In genomic region chr6:138162104-138162946, GRCh38 we compare ENCODE assay signal across 8 cellular contexts. TPM values are rescaled to one million over a fixed set of nuclear protein-coding genes. Genes with fewer than 3 reads are reported as not detected.
DNase-seq lines count a peak whose midpoint lies in the region; ATAC-seq and TF ChIP-seq lines count a peak whose summit lies in the region.

No MANE protein-coding gene starts in this region.

- no peaks in the 10 kb centered on the region for H3K9me2 ChIP-seq in hepatocyte (replicated peaks; ENCODE audit: insufficient read depth)

- TF ChIP-seq POLR2A in NB4 (IDR thresholded peaks at IDR 0.05; ENCODE audit: extremely low read depth, insufficient read length) = no peak

- H3K27ac Mint-ChIP-seq in activated naive CD8-positive, alpha-beta T cell treated with anti-CD3 and anti-CD28 coated beads, Interleukin-2, amount 10 ng/mL, durations not matched to agents 7 days and 5 days = no peak overlapping the region

- no peaks in the 10 kb centered on the region for H3K36me3 Mint-ChIP-seq in activated naive CD8-positive, alpha-beta T cell treated with anti-CD3 and anti-CD28 coated beads, Interleukin-2, amount 10 ng/mL, durations not matched to agents 7 days and 5 days

- H3K27me3 ChIP-seq in hepatocyte = peaks cover 42% of the 10 kb centered on the region
- peaks cover 10% of the 10 kb centered on the region for H3K27me3 ChIP-seq in rectal smooth muscle tissue (ENCODE audit: control insufficient read depth, insufficient read depth, low read length)

- no peaks in the 10 kb centered on the region for H3K4me1 ChIP-seq in hepatocyte (ENCODE audit: insufficient read depth)
- peaks cover 2% of the 10 kb centered on the region for H3K4me1 ChIP-seq in rectal smooth muscle tissue (ENCODE audit: control insufficient read depth, insufficient read depth, low read length)

- WGBS in hepatocyte (ENCODE audit: low lambda C conversion rate, missing lambda C conversion rate) = 2% methylated on average over 51 of the region's 53 CpGs

- POLR2A ChIA-PET in activated naive CD8-positive, alpha-beta T cell treated with anti-CD3 and anti-CD28 coated beads, Interleukin-2, amount 10 ng/mL, durations not matched to agents 7 days and 5 days (lab: Charles Lee) = no interaction called here

- peaks cover 61% of the 10 kb centered on the region for H3K27me3 Mint-ChIP-seq in activated naive CD8-positive, alpha-beta T cell treated with anti-CD3 and anti-CD28 coated beads, Interleukin-2, amount 10 ng/mL, durations not matched to agents 7 days and 5 days

- peak overlapping the region; percentile 97 for H3K4me2 ChIP-seq in hepatocyte

- peak overlapping the region; percentile 43 for H3K9ac ChIP-seq in rectal smooth muscle tissue (ENCODE audit: low read length)

- peak; percentile 35 for ATAC-seq in GM21786 (IDR thresholded peaks at IDR 0.05; ENCODE audit: unreplicated experiment)
- ATAC-seq in activated naive CD8-positive, alpha-beta T cell treated with anti-CD3 and anti-CD28 coated beads, Interleukin-2, amount 10 ng/mL, durations not matched to agents 7 days and 5 days (ENCODE audit: low read depth) = no peak

- peaks cover 10% of the 10 kb centered on the region for H3K4me1 Mint-ChIP-seq in activated naive CD8-positive, alpha-beta T cell treated with anti-CD3 and anti-CD28 coated beads, Interleukin-2, amount 10 ng/mL, durations not matched to agents 7 days and 5 days

- no peaks in the 10 kb centered on the region for H3K9me3 Mint-ChIP-seq in activated naive CD8-positive, alpha-beta T cell treated with anti-CD3 and anti-CD28 coated beads, Interleukin-2, amount 10 ng/mL, durations not matched to agents 7 days and 5 days

- H2AFZ ChIP-seq in hepatocyte = peak overlapping the region; percentile 69

- H3K27ac ChIP-seq in hepatocyte (peak overlapping the region; percentile 66), rectal smooth muscle tissue (ENCODE audit: low read depth, low read length) (no peak overlapping the region)

- no peak for TF ChIP-seq CTCF in NB4 (IDR thresholded peaks at IDR 0.05; ENCODE audit: low read depth, low read length)
- peak; percentile 2 for TF ChIP-seq CTCF in hepatocyte (IDR thresholded peaks at IDR 0.05; ENCODE audit: poor library complexity)

- H3K4me3 Mint-ChIP-seq in activated naive CD8-positive, alpha-beta T cell treated with anti-CD3 and anti-CD28 coated beads, Interleukin-2, amount 10 ng/mL, durations not matched to agents 7 days and 5 days = peak overlapping the region; percentile 78

- no peaks in the 10 kb centered on the region for H3K9me3 ChIP-seq in hepatocyte (ENCODE audit: low read depth)

- no peaks in the 10 kb centered on the region for H3K36me3 ChIP-seq in hepatocyte (replicated peaks; ENCODE audit: insufficient read depth, low read depth)
- no peaks in the 10 kb centered on the region for H3K36me3 ChIP-seq in rectal smooth muscle tissue (ENCODE audit: control insufficient read depth, insufficient read depth, low read length)

- DNase-seq in Daoy (ENCODE audit: low read depth) (peak; percentile 36), NB4 (ENCODE audit: low read depth) (peak; percentile 27), hepatocyte (ENCODE audit: low spot score) (peak; percentile 28), NCI-H2196 treated with DMSO at 0.1 percent for 48 hours (lab: John Stamatoyannopoulos, UW; ENCODE audit: unreplicated experiment) (no peak)
- no peak for DNase-seq in activated naive CD8-positive, alpha-beta T cell treated with anti-CD3 and anti-CD28 coated beads, Interleukin-2, amount 10 ng/mL, durations not matched to agents 7 days and 5 days
- no peak for DNase-seq in stimulated activated CD4-positive, alpha-beta T cell treated with anti-CD3 and anti-CD28 coated beads, Interleukin-12 subunit alpha, Interleukin-12 subunit beta, amount 100 ng/mL, for 4 hours

- H4K20me1 ChIP-seq in hepatocyte (ENCODE audit: insufficient read depth, poor library complexity, severe bottlenecking) = no peaks in the 10 kb centered on the region

- H3K4me3 ChIP-seq in NB4 (ENCODE audit: low read depth, low read length) (no peak overlapping the region), hepatocyte (peak overlapping the region; percentile 92), rectal smooth muscle tissue (ENCODE audit: low read length) (peak overlapping the region; percentile 74)

- H3K79me2 ChIP-seq in hepatocyte = no peaks in the 10 kb centered on the region

RNA-seq across cellular contexts. Expression of gene ARFGEF3, which starts 0.6 kb away (rescaled TPM):
- 2.4 and 3.3 TPM in 2 replicates for total RNA-seq in Daoy (2014; rRNA removed; shearing (Covaris generic))
- total RNA-seq in activated naive CD8-positive, alpha-beta T cell treated with anti-CD3 and anti-CD28 coated beads, Interleukin-2, amount 10 ng/mL, durations not matched to agents 7 days and 5 days = under 1 TPM; 0.28 to 0.30 TPM
- 3.9 and 4.1 TPM in 2 replicates for total RNA-seq in hepatocyte
- polyA plus RNA-seq in hepatocyte = 0.83 and 1.1 TPM in 2 replicates

RNA-seq across cellular contexts. Expression of gene PERP, which starts 55.1 kb away (rescaled TPM):
- total RNA-seq in Daoy (2014; rRNA removed; shearing (Covaris generic)) = 47.4 and 49.3 TPM in 2 replicates
- 1 to 10 TPM; 3.2 to 3.9 TPM for total RNA-seq in activated naive CD8-positive, alpha-beta T cell treated with anti-CD3 and anti-CD28 coated beads, Interleukin-2, amount 10 ng/mL, durations not matched to agents 7 days and 5 days
- total RNA-seq in hepatocyte = 81.8 and 85.2 TPM in 2 replicates
- 90.2 and 104 TPM in 2 replicates for polyA plus RNA-seq in hepatocyte

RNA-seq across cellular contexts. Expression of gene PBOV1, which starts 56.0 kb away (rescaled TPM):
- not detected in 2 replicates for total RNA-seq in Daoy (2014; rRNA removed; shearing (Covaris generic))
- not detected for total RNA-seq in activated naive CD8-positive, alpha-beta T cell treated with anti-CD3 and anti-CD28 coated beads, Interleukin-2, amount 10 ng/mL, durations not matched to agents 7 days and 5 days
- not detected in 2 replicates for total RNA-seq in hepatocyte
- polyA plus RNA-seq in hepatocyte = not detected in 2 replicates

Comparison
In these comparisons a context has a peak if more than half of its experiments do, and no peak if none do; other contexts are left out.
1. DNase-seq: peak in Daoy (single experiment), NB4 (single experiment) and hepatocyte (single experiment); none in activated naive CD8-positive, alpha-beta T cell treated with anti-CD3 and anti-CD28 coated beads, Interleukin-2, amount 10 ng/mL, durations not matched to agents 7 days and 5 days (single experiment), NCI-H2196 treated with DMSO at 0.1 percent for 48 hours (single experiment) and stimulated activated CD4-positive, alpha-beta T cell treated with anti-CD3 and anti-CD28 coated beads, Interleukin-12 subunit alpha, Interleukin-12 subunit beta, amount 100 ng/mL, for 4 hours (single experiment).